Comparison of ENCODE assay signal across 8 cellular contexts in genomic region chr10:119209050-119209735, GRCh38. TPM values are rescaled to one million over a fixed set of nuclear protein-coding genes. Genes with fewer than 3 reads are reported as not detected.
DNase-seq lines count a peak whose midpoint lies in the region; ATAC-seq and TF ChIP-seq lines count a peak whose summit lies in the region.

No MANE protein-coding gene starts in this region.

- peaks cover 11% of the 10 kb centered on the region for H3K36me3 Mint-ChIP-seq in activated T-helper 2 cell treated with anti-CD3 and anti-CD28 coated beads, Interferon-gamma antibody, Interleukin-2, Interleukin-4, amounts not matched to agents 10 μg/mL and 5 μg/mL and 100 μg/mL, durations not matched to agents 14 hours and 24 hours and 36 hours (ENCODE audit: low read depth)
- no peaks in the 10 kb centered on the region for H3K36me3 Mint-ChIP-seq in nephron (ENCODE audit: low read depth)

- peak overlapping the region; percentile 91 for H3K27ac Mint-ChIP-seq in activated T-helper 2 cell treated with anti-CD3 and anti-CD28 coated beads, Interferon-gamma antibody, Interleukin-2, Interleukin-4, amounts not matched to agents 10 μg/mL and 5 μg/mL and 100 μg/mL, durations not matched to agents 14 hours and 24 hours and 36 hours
- H3K27ac Mint-ChIP-seq in nephron, result peak overlapping the region; percentile 48 to 82 (median 76)

- peaks cover 0 to 3% (median 0%) of the 10 kb centered on the region in 5 donors for H3K27me3 ChIP-seq in subcutaneous abdominal adipose tissue (ENCODE audit: control insufficient read depth in 5 of 5, insufficient read depth in 4 of 5, low read length in 5 of 5)

- H3K4me1 ChIP-seq in subcutaneous abdominal adipose tissue (ENCODE audit: control insufficient read depth in 5 of 5, insufficient read depth in 5 of 5, low read length in 5 of 5), result peaks cover 4 to 57% (median 53%) of the 10 kb centered on the region in 5 donors

- H3K4me3 ChIP-seq in fibroblast of pulmonary artery (replicated peaks; ENCODE audit: low read depth, low read length), result peak overlapping the region; percentile 86
- H3K4me3 ChIP-seq in subcutaneous abdominal adipose tissue (ENCODE audit: low read depth in 1 of 5, low read length in 5 of 5), result peak overlapping the region; percentile 81 to 96 (median 89)

- no peaks in the 10 kb centered on the region for H3K27me3 Mint-ChIP-seq in activated T-helper 2 cell treated with anti-CD3 and anti-CD28 coated beads, Interferon-gamma antibody, Interleukin-2, Interleukin-4, amounts not matched to agents 10 μg/mL and 5 μg/mL and 100 μg/mL, durations not matched to agents 14 hours and 24 hours and 36 hours (ENCODE audit: low read depth)
- H3K27me3 Mint-ChIP-seq in nephron (ENCODE audit: low read depth), result peaks cover 4% of the 10 kb centered on the region

- DNase-seq in NK-92 treated with Interleukin-12 subunit alpha and Interleukin-12 subunit beta, amount 100 ng/mL, for 24 hours (lab: John Stamatoyannopoulos, UW), result peak; percentile 49
- DNase-seq in NK-92 (lab: John Stamatoyannopoulos, UW; ENCODE audit: unreplicated experiment), result no peak
- peak; percentile 70 for DNase-seq in OCI-M1 (lab: John Stamatoyannopoulos, UW)
- DNase-seq in activated T-helper 2 cell treated with anti-CD3 and anti-CD28 coated beads, Interferon-gamma antibody, Interleukin-2, Interleukin-4, amounts not matched to agents 10 μg/mL and 5 μg/mL and 100 μg/mL, durations not matched to agents 14 hours and 24 hours and 36 hours (ENCODE audit: low spot score), result peak; percentile 47
- DNase-seq in fibroblast of pulmonary artery (ENCODE audit: low read depth), result peak; percentile 79

- no peaks in the 10 kb centered on the region for H3K9me3 Mint-ChIP-seq in activated T-helper 2 cell treated with anti-CD3 and anti-CD28 coated beads, Interferon-gamma antibody, Interleukin-2, Interleukin-4, amounts not matched to agents 10 μg/mL and 5 μg/mL and 100 μg/mL, durations not matched to agents 14 hours and 24 hours and 36 hours
- H3K9me3 Mint-ChIP-seq in nephron, result no peaks in the 10 kb centered on the region

- peak overlapping the region in 4 of 5 donors; percentile 68 to 77 (median 74) for H3K9ac ChIP-seq in subcutaneous abdominal adipose tissue (ENCODE audit: low read length in 5 of 5)

- TF ChIP-seq CTCF in fibroblast of pulmonary artery (IDR thresholded peaks at IDR 0.05; ENCODE audit: low read length, missing control alignments), result peak; percentile 90
- TF ChIP-seq CTCF in nephron (IDR thresholded peaks at IDR 0.05; ENCODE audit: unreplicated experiment in 3 of 3), result peak; percentile 75 to 80 (median 76)

- intact Hi-C loops in activated T-helper 2 cell treated with anti-CD3 and anti-CD28 coated beads, Interferon-gamma antibody, Interleukin-2, Interleukin-4, amounts not matched to agents 10 μg/mL and 5 μg/mL and 100 μg/mL, durations not matched to agents 14 hours and 24 hours and 36 hours (cut with micrococcal nuclease), result loop anchor here (1.0 to 5.0 kb wide), 5 partner anchors 41 to 448 kb away; no protein-coding TSS in a partner anchor

- H3K36me3 ChIP-seq in subcutaneous abdominal adipose tissue (ENCODE audit: control insufficient read depth in 5 of 5, insufficient read depth in 5 of 5, low read length in 5 of 5), result peaks cover 0 to 3% (median 0%) of the 10 kb centered on the region in 5 donors

- H3K4me3 Mint-ChIP-seq in activated T-helper 2 cell treated with anti-CD3 and anti-CD28 coated beads, Interferon-gamma antibody, Interleukin-2, Interleukin-4, amounts not matched to agents 10 μg/mL and 5 μg/mL and 100 μg/mL, durations not matched to agents 14 hours and 24 hours and 36 hours (ENCODE audit: low read depth), result peak overlapping the region; percentile 92
- peak overlapping the region; percentile 92 to 97 (median 93) for H3K4me3 Mint-ChIP-seq in nephron

- H3K9me3 ChIP-seq in subcutaneous abdominal adipose tissue (ENCODE audit: control insufficient read depth in 5 of 5, low read length in 5 of 5), result no peaks in the 10 kb centered on the region

- H3K4me1 Mint-ChIP-seq in activated T-helper 2 cell treated with anti-CD3 and anti-CD28 coated beads, Interferon-gamma antibody, Interleukin-2, Interleukin-4, amounts not matched to agents 10 μg/mL and 5 μg/mL and 100 μg/mL, durations not matched to agents 14 hours and 24 hours and 36 hours (ENCODE audit: low read depth), result peaks cover 54% of the 10 kb centered on the region
- peaks cover 50% of the 10 kb centered on the region for H3K4me1 Mint-ChIP-seq in nephron

- H3K27ac ChIP-seq in subcutaneous abdominal adipose tissue (ENCODE audit: low read depth, low read length), result peak overlapping the region; percentile 84

- ATAC-seq in HG03135 (IDR thresholded peaks at IDR 0.05; ENCODE audit: unreplicated experiment), result no peak

RNA-seq across cellular contexts. Expression of gene GRK5, which starts 1.8 kb away (rescaled TPM):
- 24.4 and 24.7 TPM in 2 replicates for total RNA-seq in activated T-helper 2 cell treated with anti-CD3 and anti-CD28 coated beads, Interferon-gamma antibody, Interleukin-2, Interleukin-4, amounts not matched to agents 10 μg/mL and 5 μg/mL and 100 μg/mL, durations not matched to agents 14 hours and 24 hours and 36 hours

RNA-seq across cellular contexts. Expression of gene PRDX3, which starts 30.6 kb away (rescaled TPM):
- 177 and 182 TPM in 2 replicates for total RNA-seq in activated T-helper 2 cell treated with anti-CD3 and anti-CD28 coated beads, Interferon-gamma antibody, Interleukin-2, Interleukin-4, amounts not matched to agents 10 μg/mL and 5 μg/mL and 100 μg/mL, durations not matched to agents 14 hours and 24 hours and 36 hours

RNA-seq across cellular contexts. Expression of gene SFXN4, which starts 43.7 kb away (rescaled TPM):
- total RNA-seq in activated T-helper 2 cell treated with anti-CD3 and anti-CD28 coated beads, Interferon-gamma antibody, Interleukin-2, Interleukin-4, amounts not matched to agents 10 μg/mL and 5 μg/mL and 100 μg/mL, durations not matched to agents 14 hours and 24 hours and 36 hours, result 43.5 and 44.8 TPM in 2 replicates
